ENCODE assay signal across 23 cellular contexts in genomic region chr10:62112963-62113362, GRCh38.
"Had no signal": no experiment of that assay in that cellular context is flagged by ENCODE, and none has a peak within 500 bp of the region (broad histone marks: within the 10 kb centered on the region; RNA-seq: fewer than 3 reads in every experiment).

No MANE protein-coding gene starts in this region.

- H3K9me3 Mint-ChIP-seq: dendritic cell treated with granulocyte-macrophage colony-stimulating factor and Interleukin-4, amounts not matched to agents 40 ng/mL and 50 ng/mL, for 4 days; effector memory CD8-positive, alpha-beta T cell; memory B cell; natural killer cell treated with Interleukin-12 subunit alpha and Interleukin-12 subunit beta and Interleukin-15 and Interleukin-18, amount 100 ng/mL, for 72 hours; neural progenitor cell; stimulated activated effector memory CD8-positive, alpha-beta T cell treated with anti-CD3 and anti-CD28 coated beads, Interleukin-12 subunit alpha, Interleukin-12 subunit beta, amount 100 ng/mL, for 72 hours had no signal

- H3K4me2 ChIP-seq: hepatocyte, neural progenitor cell had no signal

- H3K4me3 Mint-ChIP-seq: dendritic cell treated with granulocyte-macrophage colony-stimulating factor and Interleukin-4, amounts not matched to agents 40 ng/mL and 50 ng/mL, for 4 days; effector memory CD8-positive, alpha-beta T cell; memory B cell; natural killer cell treated with Interleukin-12 subunit alpha and Interleukin-12 subunit beta and Interleukin-15 and Interleukin-18, amount 100 ng/mL, for 72 hours; neural progenitor cell; stimulated activated effector memory CD8-positive, alpha-beta T cell treated with anti-CD3 and anti-CD28 coated beads, Interleukin-12 subunit alpha, Interleukin-12 subunit beta, amount 100 ng/mL, for 72 hours had no signal

- H3K4me3 ChIP-seq: hepatocyte, neural progenitor cell, psoas muscle, right lobe of liver, suprapubic skin, thyroid gland, upper lobe of left lung, vagina had no signal

- H3K4me1 Mint-ChIP-seq: neural progenitor cell had no signal

- H3K27me3 ChIP-seq: hepatocyte, neural progenitor cell, right lobe of liver, suprapubic skin, thyroid gland, upper lobe of left lung, vagina had no signal

- H3K9me3 ChIP-seq: psoas muscle, right lobe of liver, suprapubic skin, thyroid gland, upper lobe of left lung, vagina had no signal

- H2AFZ ChIP-seq: hepatocyte, neural progenitor cell, parathyroid adenoma had no signal

- DNase-seq: effector memory CD8-positive, alpha-beta T cell; head of caudate nucleus; kidney; left cardiac atrium; midbrain; occipital lobe; psoas muscle; retina; right lobe of liver; stimulated activated CD4-positive, alpha-beta T cell treated with anti-CD3 and anti-CD28 coated beads, Interleukin-4, amount 100 ng/mL, for 1 hour; stimulated activated CD8-positive, alpha-beta memory T cell treated with anti-CD3 and anti-CD28 coated beads, Interleukin-4, amount 100 ng/mL, for 48 hours; stimulated activated naive CD8-positive, alpha-beta T cell treated with anti-CD3 and anti-CD28 coated beads, Interleukin-15, Interleukin-2, amounts not matched to agents 100 U/mL and 50 U/mL, for 24 hours; thyroid gland; upper lobe of left lung had no signal

- ATAC-seq: effector memory CD8-positive, alpha-beta T cell; left cardiac atrium; psoas muscle; right lobe of liver; stimulated activated naive CD8-positive, alpha-beta T cell treated with anti-CD3 and anti-CD28 coated beads, Interleukin-15, Interleukin-2, amounts not matched to agents 100 U/mL and 50 U/mL, for 24 hours had no signal

- H3K9ac ChIP-seq: neural progenitor cell, parathyroid adenoma had no signal

- H3K36me3 Mint-ChIP-seq: memory B cell; natural killer cell treated with Interleukin-12 subunit alpha and Interleukin-12 subunit beta and Interleukin-15 and Interleukin-18, amount 100 ng/mL, for 72 hours; neural progenitor cell; stimulated activated effector memory CD8-positive, alpha-beta T cell treated with anti-CD3 and anti-CD28 coated beads, Interleukin-12 subunit alpha, Interleukin-12 subunit beta, amount 100 ng/mL, for 72 hours had no signal

- H3K36me3 ChIP-seq: neural progenitor cell, right lobe of liver, suprapubic skin, thyroid gland, upper lobe of left lung, vagina had no signal

- H3K79me2 ChIP-seq: hepatocyte, parathyroid adenoma had no signal

- H3K4me1 ChIP-seq: neural progenitor cell, parathyroid adenoma, psoas muscle, right lobe of liver, thyroid gland had no signal

- H3K27ac Mint-ChIP-seq: effector memory CD8-positive, alpha-beta T cell; memory B cell; natural killer cell treated with Interleukin-12 subunit alpha and Interleukin-12 subunit beta and Interleukin-15 and Interleukin-18, amount 100 ng/mL, for 72 hours; neural progenitor cell; stimulated activated effector memory CD8-positive, alpha-beta T cell treated with anti-CD3 and anti-CD28 coated beads, Interleukin-12 subunit alpha, Interleukin-12 subunit beta, amount 100 ng/mL, for 72 hours had no signal

- H3K27ac ChIP-seq: hepatocyte, neural progenitor cell, parathyroid adenoma, psoas muscle, right lobe of liver, suprapubic skin, thyroid gland, upper lobe of left lung, vagina had no signal

- H3K27me3 Mint-ChIP-seq: dendritic cell treated with granulocyte-macrophage colony-stimulating factor and Interleukin-4, amounts not matched to agents 40 ng/mL and 50 ng/mL, for 4 days; effector memory CD8-positive, alpha-beta T cell; memory B cell; natural killer cell treated with Interleukin-12 subunit alpha and Interleukin-12 subunit beta and Interleukin-15 and Interleukin-18, amount 100 ng/mL, for 72 hours had no signal
